15 cellular contexts compared by ENCODE assay signal in the genomic region with DNA sequence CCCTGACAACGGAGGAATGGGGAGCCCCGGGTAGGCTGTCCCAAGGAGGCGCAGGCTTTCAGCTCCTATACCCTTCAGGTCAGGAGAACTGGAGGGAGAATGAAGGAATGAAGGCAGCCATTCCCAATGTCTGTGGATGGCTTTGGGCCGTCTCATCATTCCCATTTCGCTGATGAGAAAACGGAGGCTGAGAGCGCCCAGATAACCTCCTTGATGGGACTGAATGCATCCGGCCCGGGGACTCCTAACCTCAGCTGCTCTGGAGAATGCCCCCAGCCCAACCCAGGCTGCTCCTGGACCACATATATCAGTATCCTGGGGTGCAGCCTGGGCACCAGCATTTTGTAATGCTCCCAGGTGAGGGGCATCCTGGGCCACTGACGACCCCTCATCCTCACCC. TPM values are rescaled to one million over a fixed set of nuclear protein-coding genes. Genes with fewer than 3 reads are reported as not detected.
DNase-seq lines count a peak whose midpoint lies in the region; ATAC-seq and TF ChIP-seq lines count a peak whose summit lies in the region.
"Had no signal": no experiment of that assay in that cellular context is flagged by ENCODE, and none has a peak within 500 bp of the region (broad histone marks: within the 10 kb centered on the region; RNA-seq: fewer than 3 reads in every experiment).

No MANE protein-coding gene starts in this region.

- H3K27me3 ChIP-seq in OCI-LY1 (ENCODE audit: insufficient read depth, low read length), result no peaks in the 10 kb centered on the region
- peaks cover 0 to 25% of the 10 kb centered on the region in 2 experiments for H3K27me3 ChIP-seq in mesenchymal stem cell (ENCODE audit: control insufficient read depth in 1 of 2, insufficient read depth in 1 of 2, low read length in 2 of 2)
- no peaks in the 10 kb centered on the region for H3K27me3 ChIP-seq in spleen (replicated peaks in 1 of 7)

- no peak overlapping the region for H2AFZ ChIP-seq in OCI-LY1 (ENCODE audit: low read length)
- H2AFZ ChIP-seq in mesenchymal stem cell (ENCODE audit: low read depth, low read length), result no peak overlapping the region

- H2BK12ac ChIP-seq in mesenchymal stem cell (ENCODE audit: low read length in 2 of 2), result peak overlapping the region; percentile 40 to 88

- H3K14ac ChIP-seq in mesenchymal stem cell (ENCODE audit: low read length in 2 of 2), result peak overlapping the region in 1 of 2 experiments; percentile 77

- no peaks in the 10 kb centered on the region for H3K9me3 ChIP-seq in OCI-LY1 (ENCODE audit: low read length)
- peaks cover 4% of the 10 kb centered on the region for H3K9me3 ChIP-seq in mesenchymal stem cell (ENCODE audit: control insufficient read depth, low read length)
- peaks cover 0 to 11% (median 7%) of the 10 kb centered on the region in 8 donors for H3K9me3 ChIP-seq in spleen
- H3K9me3 ChIP-seq: HAP-1 had no signal

- H3K9ac ChIP-seq in OCI-LY1 (ENCODE audit: low read length) (peak overlapping the region; percentile 80), mesenchymal stem cell (ENCODE audit: low read length) (no peak overlapping the region)

- H4K8ac ChIP-seq in mesenchymal stem cell (ENCODE audit: low read length), result peak overlapping the region; percentile 83

- no peaks in the 10 kb centered on the region for H4K20me1 ChIP-seq in OCI-LY1 (ENCODE audit: insufficient read depth, low read length)

- H3K79me1 ChIP-seq in mesenchymal stem cell (replicated peaks; ENCODE audit: low read length, poor library complexity, severe bottlenecking), result no peaks in the 10 kb centered on the region

- DNase-seq in mesenchymal stem cell (no peak), spleen (peak; percentile 28), mesothelial cell of epicardium (ENCODE audit: low spot score in 2 of 2, unreplicated experiment in 2 of 2) (no peak)
- no peak for DNase-seq in effector memory CD8-positive, alpha-beta T cell
- DNase-seq: C1 segment of cervical spinal cord, NCI-H1417 treated with DMSO at 0.1 percent for 48 hours, NCI-H2029 treated with DMSO at 0.1 percent for 48 hours, NCI-H510A, NCI-H82, SIG-M5 had no signal

- no peak for TF ChIP-seq CTCF in OCI-LY1 (IDR thresholded peaks at IDR 0.05; ENCODE audit: low read length)
- no peak for TF ChIP-seq CTCF in spleen (IDR thresholded peaks at IDR 0.05 in 8 of 11, conservative IDR thresholded peaks at IDR 0.05 in 3 of 11)
- TF ChIP-seq CTCF in mesothelial cell of epicardium (IDR thresholded peaks at IDR 0.05; ENCODE audit: unreplicated experiment), result no peak

- no peaks in the 10 kb centered on the region for H3K9me2 ChIP-seq in OCI-LY1 (ENCODE audit: low read depth, low read length)

- no peak overlapping the region for H3K4me3 Mint-ChIP-seq in mesothelial cell of epicardium
- no peak overlapping the region for H3K4me3 Mint-ChIP-seq in effector memory CD8-positive, alpha-beta T cell

- H3K18ac ChIP-seq in mesenchymal stem cell (ENCODE audit: low read depth in 1 of 2, low read length in 2 of 2), result peak overlapping the region; percentile 87 to 91

- H2BK5ac ChIP-seq in mesenchymal stem cell (ENCODE audit: low read depth, low read length, poor library complexity, severe bottlenecking), result no peak overlapping the region

- 95% methylated on average over 10 of the region's 10 CpGs for WGBS in mesenchymal stem cell
- 87 to 95% (median 91%) methylated on average over 8 to 10 of the region's 10 CpGs for WGBS in spleen, 5 donors

- no peaks in the 10 kb centered on the region for H3K79me2 ChIP-seq in OCI-LY1 (ENCODE audit: insufficient read depth, low read length)

- TF ChIP-seq POLR2A in spleen (IDR thresholded peaks at IDR 0.05), result no peak

- peaks cover 86% of the 10 kb centered on the region for H3K4me1 ChIP-seq in OCI-LY1 (ENCODE audit: insufficient read depth, low read length, severe bottlenecking)
- peaks cover 26% of the 10 kb centered on the region for H3K4me1 ChIP-seq in mesenchymal stem cell (ENCODE audit: control insufficient read depth, insufficient read depth, low read depth, low read length)
- H3K4me1 ChIP-seq in spleen, result peaks cover 0 to 25% (median 9%) of the 10 kb centered on the region in 6 donors
- H3K4me1 ChIP-seq: HAP-1 had no signal

- H3K27ac Mint-ChIP-seq in mesothelial cell of epicardium, result no peak overlapping the region
- H3K27ac Mint-ChIP-seq in effector memory CD8-positive, alpha-beta T cell, result no peak overlapping the region

- peak overlapping the region; percentile 96 to 98 for H3K4ac ChIP-seq in mesenchymal stem cell (ENCODE audit: low read depth in 1 of 2, low read length in 2 of 2)

- no peak overlapping the region for H2AK5ac ChIP-seq in mesenchymal stem cell (ENCODE audit: low read length, severe bottlenecking)

- peak overlapping the region; percentile 60 for H2BK15ac ChIP-seq in mesenchymal stem cell (ENCODE audit: low read depth, poor library complexity, severe bottlenecking)

- H3K23ac ChIP-seq in mesenchymal stem cell (ENCODE audit: low read length in 2 of 2), result no peak overlapping the region

- H3K4me3 ChIP-seq in OCI-LY1 (ENCODE audit: low read depth, low read length, poor library complexity, severe bottlenecking), result peak overlapping the region; percentile 44
- H3K4me3 ChIP-seq in mesenchymal stem cell (ENCODE audit: insufficient read depth in 1 of 2, low read depth in 1 of 2, low read length in 2 of 2), result no peak overlapping the region
- H3K4me3 ChIP-seq in spleen, result no peak overlapping the region
- H3K4me3 ChIP-seq: HAP-1 had no signal

- peak overlapping the region; percentile 98 for H4K91ac ChIP-seq in mesenchymal stem cell (ENCODE audit: low read length)

- H3K4me2 ChIP-seq in OCI-LY1 (ENCODE audit: low read length), result peak overlapping the region; percentile 64
- H3K4me2 ChIP-seq in mesenchymal stem cell (ENCODE audit: low read length, poor library complexity, severe bottlenecking), result no peak overlapping the region

- H3K27me3 Mint-ChIP-seq in mesothelial cell of epicardium (ENCODE audit: low read depth), result no peaks in the 10 kb centered on the region
- no peaks in the 10 kb centered on the region for H3K27me3 Mint-ChIP-seq in effector memory CD8-positive, alpha-beta T cell

- H2BK120ac ChIP-seq in mesenchymal stem cell (ENCODE audit: low read depth, low read length), result peak overlapping the region; percentile 95

- H3K4me1 Mint-ChIP-seq in mesothelial cell of epicardium, result peaks cover 29% of the 10 kb centered on the region
- H3K4me1 Mint-ChIP-seq in effector memory CD8-positive, alpha-beta T cell (ENCODE audit: low read depth in 2 of 2), result peaks cover 0 to 1% of the 10 kb centered on the region in 2 donors

- peaks cover 5% of the 10 kb centered on the region for H3K9me3 Mint-ChIP-seq in mesothelial cell of epicardium
- H3K9me3 Mint-ChIP-seq in effector memory CD8-positive, alpha-beta T cell, result peaks cover 0 to 3% of the 10 kb centered on the region in 2 donors

- intact Hi-C loops in spleen (cut with DNase I; ENCODE audit: low total_unique reads), result no loop called here

- H3K27ac ChIP-seq in OCI-LY1 (ENCODE audit: low read depth, low read length, poor library complexity, severe bottlenecking) (peak overlapping the region; percentile 100), cingulate gyrus (ENCODE audit: low read depth, low read length) (peak overlapping the region; percentile 91), mesenchymal stem cell (ENCODE audit: low read length, poor library complexity, severe bottlenecking) (no peak overlapping the region), spleen (peak overlapping the region in 3 of 8 donors; percentile 64 to 79 (median 75))

- peaks cover 4% of the 10 kb centered on the region; the same call in 1 of the 2 replicates for H3F3A ChIP-seq in OCI-LY1 (ENCODE audit: insufficient read depth, low read length)

- no peaks in the 10 kb centered on the region for H3K36me3 ChIP-seq in OCI-LY1 (ENCODE audit: insufficient read depth, low read length)
- H3K36me3 ChIP-seq in mesenchymal stem cell (ENCODE audit: control insufficient read depth in 1 of 2, insufficient read depth in 2 of 2, low read depth in 1 of 2, low read length in 2 of 2), result no peaks in the 10 kb centered on the region
- no peaks in the 10 kb centered on the region for H3K36me3 ChIP-seq in spleen
- H3K36me3 ChIP-seq: HAP-1 had no signal

- no peak for ATAC-seq in HG02759 (IDR thresholded peaks at IDR 0.05; ENCODE audit: unreplicated experiment)
- no peak for ATAC-seq in effector memory CD8-positive, alpha-beta T cell (replicated peaks)

- no peaks in the 10 kb centered on the region for H3K36me3 Mint-ChIP-seq in mesothelial cell of epicardium
- peaks cover 3% of the 10 kb centered on the region for H3K36me3 Mint-ChIP-seq in effector memory CD8-positive, alpha-beta T cell (ENCODE audit: insufficient read depth)

RNA-seq across cellular contexts. Expression of gene RNU6ATAC, which starts 52.6 kb away (rescaled TPM):
- not detected for polyA plus RNA-seq in mesenchymal stem cell (2013, experiment 1 of 2)
- polyA plus RNA-seq in mesenchymal stem cell (2013, experiment 2 of 2), result not detected
- 100 to 1,000 TPM in 4 of 7 donors, not detected in 3; 223 to 404 (median 271) TPM for total RNA-seq in spleen
- polyA plus RNA-seq in spleen, result not detected
- total RNA-seq in mesothelial cell of epicardium, result 61.4 to 122 TPM (median 69.3 TPM) in 3 replicates
- total RNA-seq: HT1080 had no signal
